Comparison of ENCODE assay signal across 21 cellular contexts in the genomic region with DNA sequence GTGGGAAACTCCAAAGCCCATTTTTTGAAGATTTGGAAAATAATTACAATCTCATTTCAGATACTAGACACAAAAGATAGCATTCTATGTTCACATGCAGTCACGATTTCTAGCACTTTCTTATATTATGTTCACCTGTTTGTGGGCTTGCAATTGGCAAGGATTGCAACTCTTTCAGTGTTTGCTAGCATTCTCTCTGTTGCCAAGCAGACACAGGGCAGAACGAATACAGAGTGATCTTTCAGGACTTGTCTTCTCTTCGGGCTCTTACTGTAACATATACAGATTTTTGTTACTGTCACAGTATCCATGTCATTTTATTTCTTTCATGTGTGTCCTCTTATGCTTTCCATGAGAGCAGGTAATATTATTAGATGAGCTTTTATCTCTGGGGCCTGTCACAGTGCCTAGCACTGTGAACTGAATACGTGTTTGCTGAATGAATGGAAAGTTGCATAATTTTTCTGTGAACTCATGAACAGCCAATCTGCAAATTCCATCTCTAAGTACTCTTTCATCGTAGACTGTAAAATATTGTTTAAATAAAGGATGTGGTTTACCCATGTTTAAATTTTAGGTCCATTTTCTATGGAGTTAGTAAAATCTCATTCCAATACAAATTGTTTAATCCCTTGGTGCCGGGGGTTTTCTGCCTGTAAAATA.
DNase-seq lines count a peak whose midpoint lies in the region; ATAC-seq and TF ChIP-seq lines count a peak whose summit lies in the region.
"Had no signal": no experiment of that assay in that cellular context is flagged by ENCODE, and none has a peak within 500 bp of the region (broad histone marks: within the 10 kb centered on the region; RNA-seq: fewer than 3 reads in every experiment).

No MANE protein-coding gene starts in this region.

- ATAC-seq in HCT116 (peak; percentile 30; the same call in 1 of the 2 replicates), left lobe of liver (peak; percentile 78), upper lobe of right lung (no peak), HG02763 (IDR thresholded peaks at IDR 0.05; ENCODE audit: unreplicated experiment) (no peak)
- ATAC-seq: CD8-positive, alpha-beta T cell; gastroesophageal sphincter had no signal

- no peak for TF ChIP-seq RAD21 in HCT116 (IDR thresholded peaks at IDR 0.05; ENCODE audit: low read depth)

- peak overlapping the region; percentile 88 for H3K27ac ChIP-seq in HCT116 (ENCODE audit: low read depth, low read length)
- no peak overlapping the region for H3K27ac ChIP-seq in upper lobe of right lung
- H3K27ac ChIP-seq: gastroesophageal sphincter, vagina had no signal

- H3K36me3 ChIP-seq in HCT116 (ENCODE audit: control insufficient read depth in 1 of 2, insufficient read depth in 2 of 2, low read length in 2 of 2) (no peaks in the 10 kb centered on the region), adipocyte (ENCODE audit: control insufficient read depth, insufficient read depth, low read length, severe bottlenecking) (no peaks in the 10 kb centered on the region), skeletal muscle satellite cell (ENCODE audit: insufficient read depth, low read length) (no peaks in the 10 kb centered on the region), upper lobe of right lung (no peaks in the 10 kb centered on the region)
- H3K36me3 ChIP-seq: gastroesophageal sphincter, vagina had no signal

- H3K4me3 ChIP-seq in HCT116 (replicated peaks in 1 of 2; ENCODE audit: low read depth in 1 of 2, low read length in 2 of 2) (peak overlapping the region; percentile 18 to 52; a peak in 3 of 4 replicates), adipocyte (ENCODE audit: low read length) (no peak overlapping the region), skeletal muscle satellite cell (ENCODE audit: low read length) (no peak overlapping the region), upper lobe of right lung (no peak overlapping the region)
- H3K4me3 ChIP-seq: gastroesophageal sphincter, lung, vagina had no signal

- TSS peak; percentile 80 for BruUV-seq in HCT116 (replicated peaks; lab: Mats Ljungman, UMichigan)

- TF ChIP-seq CTCF in HCT116 (IDR thresholded peaks at IDR 0.05 in 2 of 3, conservative IDR thresholded peaks at IDR 0.05 in 1 of 3; ENCODE audit: borderline replicate concordance in 1 of 3, insufficient read depth in 1 of 3, low read depth in 2 of 3, low read length in 2 of 3) (no peak), upper lobe of right lung (IDR thresholded peaks at IDR 0.05) (no peak)

- CTCF ChIA-PET in HCT116 (lab: Charles Lee), result no interaction called here

- H3K9ac ChIP-seq in HCT116 (ENCODE audit: low read length) (peak overlapping the region; percentile 55), adipocyte (ENCODE audit: low read length) (no peak overlapping the region), skeletal muscle satellite cell (ENCODE audit: low read depth, low read length) (no peak overlapping the region)

- no peaks in the 10 kb centered on the region for H3K9me3 ChIP-seq in HCT116 (ENCODE audit: control insufficient read depth in 1 of 2, insufficient read depth in 1 of 2, low read depth in 1 of 2, low read length in 2 of 2)
- H3K9me3 ChIP-seq in adipocyte (ENCODE audit: control insufficient read depth, low read length), result no peaks in the 10 kb centered on the region
- H3K9me3 ChIP-seq in skeletal muscle satellite cell (replicated peaks; ENCODE audit: low read length), result no peaks in the 10 kb centered on the region
- H3K9me3 ChIP-seq in upper lobe of right lung, result no peaks in the 10 kb centered on the region
- H3K9me3 ChIP-seq: gastroesophageal sphincter, vagina had no signal

- H3K4me1 ChIP-seq in HCT116 (ENCODE audit: control insufficient read depth in 1 of 2, insufficient read depth in 2 of 2, low read length in 2 of 2) (peaks cover 75 to 92% of the 10 kb centered on the region in 2 experiments), adipocyte (ENCODE audit: control insufficient read depth, insufficient read depth, low read length) (peaks cover 9% of the 10 kb centered on the region), skeletal muscle satellite cell (ENCODE audit: control insufficient read depth, insufficient read depth, low read length) (peaks cover 14% of the 10 kb centered on the region), upper lobe of right lung (no peaks in the 10 kb centered on the region)
- H3K4me1 ChIP-seq: gastroesophageal sphincter, vagina had no signal

- no peak for TF ChIP-seq POLR2A in HCT116 (IDR thresholded peaks at IDR 0.05; ENCODE audit: borderline replicate concordance, extremely low read depth, insufficient read depth, insufficient read length)

- H3K27me3 ChIP-seq in HCT116 (ENCODE audit: insufficient read depth, low read length), result no peaks in the 10 kb centered on the region
- H3K27me3 ChIP-seq in adipocyte (replicated peaks; ENCODE audit: control insufficient read depth, insufficient read depth, low read length), result no peaks in the 10 kb centered on the region
- no peaks in the 10 kb centered on the region for H3K27me3 ChIP-seq in skeletal muscle satellite cell (ENCODE audit: control insufficient read depth, insufficient read depth, low read length)
- H3K27me3 ChIP-seq in upper lobe of right lung, result no peaks in the 10 kb centered on the region
- H3K27me3 ChIP-seq: gastroesophageal sphincter, vagina had no signal

- H3K4me2 ChIP-seq in HCT116 (ENCODE audit: low read length) (peak overlapping the region; percentile 66), skeletal muscle satellite cell (ENCODE audit: low read length) (peak overlapping the region; percentile 17)

- no peaks in the 10 kb centered on the region for H4K20me1 ChIP-seq in HCT116 (ENCODE audit: insufficient read depth)

- peak overlapping the region; percentile 98 for H2AFZ ChIP-seq in HCT116 (ENCODE audit: low read depth, low read length, poor library complexity, severe bottlenecking)

- intact Hi-C loops in HCT116 (cut with micrococcal nuclease) (no loop called here), upper lobe of right lung (cut with DNase I) (no loop called here)

- POLR2A ChIA-PET in HCT116 (lab: Charles Lee), result no interaction called here

- DNase-seq in HCT116 (ENCODE audit: low read depth, low spot score) (no peak), adipocyte (ENCODE audit: low read depth) (peak; percentile 63), left lobe of liver (ENCODE audit: low spot score) (no peak), upper lobe of right lung (no peak), MV-4-11 (lab: John Stamatoyannopoulos, UW) (no peak)
- DNase-seq: activated naive CD4-positive, alpha-beta T cell treated with anti-CD3 and anti-CD28 coated beads for 36 hours; activated T-cell treated with anti-CD3 and anti-CD28 coated beads, Interleukin-2, amount 50 U/mL, for 48 hours; CD8-positive, alpha-beta T cell; islet precursor cell; KBM-7; naive B cell; NCI-H1930; NCI-H774; occipital lobe; SHP77 treated with DMSO at 0.1 percent for 48 hours; substantia nigra had no signal

- peaks cover 7% of the 10 kb centered on the region for H3K79me2 ChIP-seq in HCT116 (ENCODE audit: insufficient read depth, low read length)

- H3K9me2 ChIP-seq in HCT116 (ENCODE audit: insufficient read depth), result no peaks in the 10 kb centered on the region

- RAD21 ChIA-PET in HCT116 (lab: Charles Lee; ENCODE audit: low non-redundant PET in 1 of 2, low total read pairs in 2 of 2, uncharacterized antibody in 2 of 2, unreplicated experiment in 2 of 2), result no interaction called here

TF ChIP-seq in HCT116, 20 proteins besides CTCF, POLR2A, EP300 and RAD21:
- TF ChIP-seq EZH2phosphoT487 (IDR thresholded peaks at IDR 0.05; ENCODE audit: borderline replicate concordance) (no peak), EGR1 (IDR thresholded peaks at IDR 0.05; ENCODE audit: low read depth) (no peak), SRF (IDR thresholded peaks at IDR 0.05; ENCODE audit: low read depth) (peak; percentile 13; the same call in 1 of the 2 replicates)
- TF ChIP-seq, protein P1, sequence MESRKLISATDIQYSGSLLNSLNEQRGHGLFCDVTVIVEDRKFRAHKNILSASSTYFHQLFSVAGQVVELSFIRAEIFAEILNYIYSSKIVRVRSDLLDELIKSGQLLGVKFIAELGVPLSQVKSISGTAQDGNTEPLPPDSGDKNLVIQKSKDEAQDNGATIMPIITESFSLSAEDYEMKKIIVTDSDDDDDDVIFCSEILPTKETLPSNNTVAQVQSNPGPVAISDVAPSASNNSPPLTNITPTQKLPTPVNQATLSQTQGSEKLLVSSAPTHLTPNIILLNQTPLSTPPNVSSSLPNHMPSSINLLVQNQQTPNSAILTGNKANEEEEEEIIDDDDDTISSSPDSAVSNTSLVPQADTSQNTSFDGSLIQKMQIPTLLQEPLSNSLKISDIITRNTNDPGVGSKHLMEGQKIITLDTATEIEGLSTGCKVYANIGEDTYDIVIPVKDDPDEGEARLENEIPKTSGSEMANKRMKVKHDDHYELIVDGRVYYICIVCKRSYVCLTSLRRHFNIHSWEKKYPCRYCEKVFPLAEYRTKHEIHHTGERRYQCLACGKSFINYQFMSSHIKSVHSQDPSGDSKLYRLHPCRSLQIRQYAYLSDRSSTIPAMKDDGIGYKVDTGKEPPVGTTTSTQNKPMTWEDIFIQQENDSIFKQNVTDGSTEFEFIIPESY (IDR thresholded peaks at IDR 0.05; ENCODE audit: extremely low read depth, insufficient replicate concordance, low read length), result no peak

Comparison
In these comparisons a context has a peak if more than half of its experiments do, and no peak if none do; other contexts are left out.
1. ATAC-seq: peak in HCT116 (single experiment) and left lobe of liver (single experiment); none in upper lobe of right lung (single experiment) and HG02763 (single experiment).
2. H3K4me3 ChIP-seq: peak in HCT116 (2 of 2); none in adipocyte (single experiment), skeletal muscle satellite cell (single experiment) and upper lobe of right lung (single experiment).